In genomic region chr5:66560371-66560770, GRCh38 we compare ENCODE assay signal across 16 cellular contexts. TPM values are rescaled to one million over a fixed set of nuclear protein-coding genes. Genes with fewer than 3 reads are reported as not detected.
A peak's percentile ranks its signal among the peaks of the same experiment; 100 is the strongest.
DNase-seq lines count a peak whose midpoint lies in the region; ATAC-seq and TF ChIP-seq lines count a peak whose summit lies in the region.
"Had no signal": no experiment of that assay in that cellular context is flagged by ENCODE, and none has a peak within 500 bp of the region (broad histone marks: within the 10 kb centered on the region; RNA-seq: fewer than 3 reads in every experiment).

No MANE protein-coding gene starts in this region.

- H3K4me1 Mint-ChIP-seq in naive B cell (peaks cover 2 to 8% (median 7%) of the 10 kb centered on the region in 3 donors), MCF 10A (ENCODE audit: insufficient read depth, unreplicated experiment) (no peaks in the 10 kb centered on the region)
- H3K4me1 Mint-ChIP-seq: CD8-positive, alpha-beta memory T cell had no signal

- no peaks in the 10 kb centered on the region for H3K79me2 ChIP-seq in PC-3 (ENCODE audit: low read length)

- H3K9me3 ChIP-seq in PC-3 (ENCODE audit: low read length): no peaks in the 10 kb centered on the region
- H3K9me3 ChIP-seq: Caco-2, HAP-1 had no signal

- H3K4me1 ChIP-seq in PC-3 (ENCODE audit: insufficient read depth, low read length): no peaks in the 10 kb centered on the region
- H3K4me1 ChIP-seq: BLaER1, Caco-2, HAP-1 had no signal

- no peaks in the 10 kb centered on the region for H4K20me1 ChIP-seq in PC-3 (ENCODE audit: low read length)
- H4K20me1 ChIP-seq: BLaER1 had no signal

- H3K9ac ChIP-seq in PC-3 (ENCODE audit: low read length): no peak overlapping the region
- H3K9ac ChIP-seq: BLaER1 had no signal

- no peak overlapping the region for H3K27ac ChIP-seq in PC-3 (ENCODE audit: low read length)
- H3K27ac ChIP-seq: 22Rv1, BLaER1 had no signal

- no peaks in the 10 kb centered on the region for H3K27me3 ChIP-seq in PC-3 (ENCODE audit: low read length)
- H3K27me3 ChIP-seq: BLaER1 had no signal

- no peak overlapping the region for H3K4me2 ChIP-seq in PC-3 (ENCODE audit: low read length)
- H3K4me2 ChIP-seq: BLaER1 had no signal

- H2AFZ ChIP-seq in PC-3 (ENCODE audit: low read length): no peak overlapping the region

- intact Hi-C loops in left cardiac atrium (cut with DNase I): no loop called here
- intact Hi-C loops in PC-3 (cut with micrococcal nuclease): no loop called here
- intact Hi-C loops in MCF 10A (cut with micrococcal nuclease): no loop called here

- ATAC-seq in naive B cell (ENCODE audit: low read depth in 2 of 2): no peak
- ATAC-seq in left cardiac atrium: no peak
- no peak for ATAC-seq in PC-3

- H3K36me3 ChIP-seq in PC-3 (ENCODE audit: low read depth, low read length): no peaks in the 10 kb centered on the region
- H3K36me3 ChIP-seq: BLaER1, HAP-1 had no signal

- POLR2A ChIA-PET in PC-3 (lab: Charles Lee; ENCODE audit: unreplicated experiment) (no interaction called here), MCF 10A (lab: Yijun Ruan, JAX) (interaction anchor here (0.6 kb wide), 1 partner anchor 12 kb away, joined by 3 read pairs; no protein-coding TSS in a partner anchor)

- H3K27ac Mint-ChIP-seq in naive B cell (peak overlapping the region in 4 of 6 donors; percentile 22 to 83 (median 49)), MCF 10A (ENCODE audit: low read depth, unreplicated experiment) (no peak overlapping the region)
- H3K27ac Mint-ChIP-seq: CD8-positive, alpha-beta memory T cell; IgD-negative memory B cell had no signal

- TF ChIP-seq CTCF in PC-3 (conservative IDR thresholded peaks at IDR 0.05; ENCODE audit: low read depth, low read length) (no peak), MCF 10A (IDR thresholded peaks at IDR 0.05; ENCODE audit: unreplicated experiment) (no peak)

- CTCF ChIA-PET in PC-3 (lab: Charles Lee) (no interaction called here), MCF 10A (lab: Yijun Ruan, JAX) (no interaction called here)

- H3K9me2 ChIP-seq in PC-3 (replicated peaks; ENCODE audit: low read length): no peaks in the 10 kb centered on the region

- peak overlapping the region in 1 of 8 donors; percentile 67 for H3K4me3 Mint-ChIP-seq in naive B cell
- H3K4me3 Mint-ChIP-seq in MCF 10A (ENCODE audit: unreplicated experiment): no peak overlapping the region
- H3K4me3 Mint-ChIP-seq: CD8-positive, alpha-beta memory T cell; IgD-negative memory B cell had no signal

- H3F3A ChIP-seq in PC-3 (ENCODE audit: low read length, unreplicated experiment): no peaks in the 10 kb centered on the region

- peaks cover 0 to 9% (median 2%) of the 10 kb centered on the region in 7 donors for H3K9me3 Mint-ChIP-seq in naive B cell
- no peaks in the 10 kb centered on the region for H3K9me3 Mint-ChIP-seq in MCF 10A (ENCODE audit: unreplicated experiment)
- H3K9me3 Mint-ChIP-seq: IgD-negative memory B cell had no signal

- no peaks in the 10 kb centered on the region for H3K36me3 Mint-ChIP-seq in naive B cell
- H3K36me3 Mint-ChIP-seq in MCF 10A (ENCODE audit: insufficient read depth, unreplicated experiment): no peaks in the 10 kb centered on the region
- H3K36me3 Mint-ChIP-seq: CD8-positive, alpha-beta memory T cell; IgD-negative memory B cell had no signal

- no TSS peak for BruUV-seq in PC-3 (replicated peaks; lab: Mats Ljungman, UMichigan)
- BruUV-seq in MCF 10A (replicated peaks; lab: Mats Ljungman, UMichigan): no TSS peak

- H3K4me3 ChIP-seq in PC-3 (ENCODE audit: low read length): no peak overlapping the region
- H3K4me3 ChIP-seq: BLaER1, HAP-1 had no signal

- H3K27me3 Mint-ChIP-seq in naive B cell (no peaks in the 10 kb centered on the region), MCF 10A (ENCODE audit: insufficient read depth, unreplicated experiment) (no peaks in the 10 kb centered on the region)
- H3K27me3 Mint-ChIP-seq: IgD-negative memory B cell had no signal

- DNase-seq in DMS79 treated with DMSO at 0.1 percent for 48 hours (lab: John Stamatoyannopoulos, UW) (peak; percentile 3), DMS79 (lab: John Stamatoyannopoulos, UW) (no peak), DMS 273 treated with DMSO at 0.1 percent for 48 hours (lab: John Stamatoyannopoulos, UW) (peak; percentile 14), NCI-H2171 treated with DMSO at 0.1 percent for 48 hours (lab: John Stamatoyannopoulos, UW) (peak; percentile 82), naive B cell (no peak), left cardiac atrium (no peak), PC-3 (no peak), MCF 10A (ENCODE audit: unreplicated experiment) (no peak)
- DNase-seq: AML-193; Caco-2; CD8-positive, alpha-beta memory T cell; EL had no signal

RNA-seq across cellular contexts. Expression of gene MAST4, which starts 35.8 kb away (rescaled TPM):
- 1 to 10 TPM in 4 of 6 donors, under 1 TPM in 2; 0.17 to 2.3 (median 1.3) TPM for polyA plus RNA-seq in naive B cell (ENCODE audit: low read depth in 6 of 6)
- total RNA-seq in left cardiac atrium (10 to 100 TPM; 41.1 to 64.8 TPM), PC-3 (2014; rRNA removed) (7.9 and 8.2 TPM in 2 replicates), MCF 10A (2022) (26.5 and 26.8 TPM in 2 replicates)

Comparison
In these comparisons a context has a peak if more than half of its experiments do, and no peak if none do; other contexts are left out.
1. DNase-seq: peak in DMS79 treated with DMSO at 0.1 percent for 48 hours (single experiment), DMS 273 treated with DMSO at 0.1 percent for 48 hours (single experiment) and NCI-H2171 treated with DMSO at 0.1 percent for 48 hours (single experiment); none in DMS79 (single experiment), naive B cell (single experiment), left cardiac atrium (single experiment), PC-3 (single experiment) and MCF 10A (single experiment).